Comparison of ENCODE assay signal across 8 cellular contexts in genomic region chr11:67303989-67304411, GRCh38. TPM values are rescaled to one million over a fixed set of nuclear protein-coding genes. Genes with fewer than 3 reads are reported as not detected.
DNase-seq lines count a peak whose midpoint lies in the region; ATAC-seq lines count a peak whose summit lies in the region.

No MANE protein-coding gene starts in this region.

- no peak overlapping the region for H3K27ac Mint-ChIP-seq in activated CD4-positive, alpha-beta T cell treated with anti-CD3 and anti-CD28 coated beads, Interleukin-2, amount 10 ng/mL, durations not matched to agents 7 days and 5 days
- H3K27ac Mint-ChIP-seq in stimulated activated naive CD8-positive, alpha-beta T cell treated with anti-CD3 and anti-CD28 coated beads, Interleukin-15, amount 100 ng/mL, for 72 hours, result no peak overlapping the region

- no peak for DNase-seq in activated CD4-positive, alpha-beta T cell treated with anti-CD3 and anti-CD28 coated beads, Interleukin-2, amount 10 ng/mL, durations not matched to agents 7 days and 5 days
- no peak for DNase-seq in activated CD4-positive, alpha-beta T cell treated with anti-CD3 and anti-CD28 coated beads for 4 hours
- peak; percentile 69 for DNase-seq in iPS-NIHi11 (ENCODE audit: low spot score)
- DNase-seq in stimulated activated naive CD8-positive, alpha-beta T cell treated with anti-CD3 and anti-CD28 coated beads, Interleukin-15, amount 100 ng/mL, for 72 hours, result peak in 1 of 2 donors; percentile 28
- DNase-seq in midbrain (lab: John Stamatoyannopoulos, UW), result no peak

- H3K27me3 Mint-ChIP-seq in activated CD4-positive, alpha-beta T cell treated with anti-CD3 and anti-CD28 coated beads, Interleukin-2, amount 10 ng/mL, durations not matched to agents 7 days and 5 days, result no peaks in the 10 kb centered on the region
- H3K27me3 Mint-ChIP-seq in stimulated activated naive CD8-positive, alpha-beta T cell treated with anti-CD3 and anti-CD28 coated beads, Interleukin-15, amount 100 ng/mL, for 72 hours, result no peaks in the 10 kb centered on the region

- POLR2A ChIA-PET in activated CD4-positive, alpha-beta T cell treated with anti-CD3 and anti-CD28 coated beads, Interleukin-2, amount 10 ng/mL, durations not matched to agents 7 days and 5 days (lab: Charles Lee), result interaction anchor here (1.5 kb wide), 1 partner anchor 26 kb away, joined by 5 read pairs; no protein-coding TSS in a partner anchor

- H3K4me3 Mint-ChIP-seq in activated CD4-positive, alpha-beta T cell treated with anti-CD3 and anti-CD28 coated beads, Interleukin-2, amount 10 ng/mL, durations not matched to agents 7 days and 5 days, result peak overlapping the region; percentile 43
- H3K4me3 Mint-ChIP-seq in stimulated activated naive CD8-positive, alpha-beta T cell treated with anti-CD3 and anti-CD28 coated beads, Interleukin-15, amount 100 ng/mL, for 72 hours, result peak overlapping the region; percentile 67 to 77

- peaks cover 15% of the 10 kb centered on the region for H3K36me3 Mint-ChIP-seq in activated CD4-positive, alpha-beta T cell treated with anti-CD3 and anti-CD28 coated beads, Interleukin-2, amount 10 ng/mL, durations not matched to agents 7 days and 5 days (ENCODE audit: low read depth)

- H3K9me3 Mint-ChIP-seq in activated CD4-positive, alpha-beta T cell treated with anti-CD3 and anti-CD28 coated beads, Interleukin-2, amount 10 ng/mL, durations not matched to agents 7 days and 5 days, result no peaks in the 10 kb centered on the region
- no peaks in the 10 kb centered on the region for H3K9me3 Mint-ChIP-seq in stimulated activated naive CD8-positive, alpha-beta T cell treated with anti-CD3 and anti-CD28 coated beads, Interleukin-15, amount 100 ng/mL, for 72 hours

- peak; percentile 50 for ATAC-seq in stimulated activated naive CD8-positive, alpha-beta T cell treated with anti-CD3 and anti-CD28 coated beads, Interleukin-15, amount 100 ng/mL, for 72 hours
- ATAC-seq in GM21529 (IDR thresholded peaks at IDR 0.05; ENCODE audit: unreplicated experiment), result no peak
- no peak for ATAC-seq in GM18873 (IDR thresholded peaks at IDR 0.05; ENCODE audit: low FRiP score, unreplicated experiment)

- CTCF ChIA-PET in activated CD4-positive, alpha-beta T cell treated with anti-CD3 and anti-CD28 coated beads, Interleukin-2, amount 10 ng/mL, durations not matched to agents 7 days and 5 days (lab: Charles Lee), result interaction anchor here (0.9 to 2.8 kb wide), 9 partner anchors 11 to 42 kb away, joined by 3 to 18 read pairs (median 4); partner anchors contain the start of gene ANKRD13D

- H3K27ac ChIP-seq in angular gyrus (ENCODE audit: low read depth, low read length), result peak overlapping the region; percentile 65

- peaks cover 10% of the 10 kb centered on the region for H3K4me1 Mint-ChIP-seq in activated CD4-positive, alpha-beta T cell treated with anti-CD3 and anti-CD28 coated beads, Interleukin-2, amount 10 ng/mL, durations not matched to agents 7 days and 5 days
- H3K4me1 Mint-ChIP-seq in stimulated activated naive CD8-positive, alpha-beta T cell treated with anti-CD3 and anti-CD28 coated beads, Interleukin-15, amount 100 ng/mL, for 72 hours, result peaks cover 20% of the 10 kb centered on the region

RNA-seq across cellular contexts. Expression of gene SSH3, which starts 0.7 kb away (rescaled TPM):
- total RNA-seq in activated CD4-positive, alpha-beta T cell treated with anti-CD3 and anti-CD28 coated beads, Interleukin-2, amount 10 ng/mL, durations not matched to agents 7 days and 5 days, result 1 to 10 TPM; 8.2 to 9.6 TPM

RNA-seq across cellular contexts. Expression of gene ANKRD13D, which starts 14.9 kb away (rescaled TPM):
- 100 to 1,000 TPM; 135 to 194 TPM for total RNA-seq in activated CD4-positive, alpha-beta T cell treated with anti-CD3 and anti-CD28 coated beads, Interleukin-2, amount 10 ng/mL, durations not matched to agents 7 days and 5 days

RNA-seq across cellular contexts. Expression of gene GRK2, which starts 37.7 kb away (rescaled TPM):
- total RNA-seq in activated CD4-positive, alpha-beta T cell treated with anti-CD3 and anti-CD28 coated beads, Interleukin-2, amount 10 ng/mL, durations not matched to agents 7 days and 5 days, result 100 to 1,000 TPM; 306 to 324 TPM

RNA-seq across cellular contexts. Expression of gene POLD4, which starts 49.3 kb away (rescaled TPM):
- total RNA-seq in activated CD4-positive, alpha-beta T cell treated with anti-CD3 and anti-CD28 coated beads, Interleukin-2, amount 10 ng/mL, durations not matched to agents 7 days and 5 days, result 10 to 100 TPM; 52.7 to 53.7 TPM
